12 cellular contexts compared by ENCODE assay signal in genomic region chr13:34369925-34370324, GRCh38.
A peak's percentile ranks its signal among the peaks of the same experiment; 100 is the strongest.
DNase-seq lines count a peak whose midpoint lies in the region; TF ChIP-seq lines count a peak whose summit lies in the region.
"Had no signal": no experiment of that assay in that cellular context is flagged by ENCODE, and none has a peak within 500 bp of the region (broad histone marks: within the 10 kb centered on the region; RNA-seq: fewer than 3 reads in every experiment).

No MANE protein-coding gene starts in this region.

- H3K14ac ChIP-seq in mesenchymal stem cell (ENCODE audit: low read length in 2 of 2): no peak overlapping the region

- H3K36me3 Mint-ChIP-seq in HFFc6 (ENCODE audit: low read depth): peaks cover 4% of the 10 kb centered on the region; the same call in 1 of the 2 replicates
- H3K36me3 Mint-ChIP-seq: CD8-positive, alpha-beta memory T cell had no signal

- peaks cover 0 to 3% of the 10 kb centered on the region in 2 experiments; a peak in 2 of 4 replicates for H3K4me1 ChIP-seq in SK-N-SH (ENCODE audit: control insufficient read depth in 1 of 2, insufficient read depth in 2 of 2, low read depth in 1 of 2, low read length in 1 of 2)
- H3K4me1 ChIP-seq in mesenchymal stem cell (ENCODE audit: control insufficient read depth, insufficient read depth, low read depth, low read length): no peaks in the 10 kb centered on the region
- H3K4me1 ChIP-seq: BLaER1, Caco-2 had no signal

- H3K79me1 ChIP-seq in mesenchymal stem cell (replicated peaks; ENCODE audit: low read length, poor library complexity, severe bottlenecking): no peaks in the 10 kb centered on the region

- no peak overlapping the region for H2BK15ac ChIP-seq in mesenchymal stem cell (ENCODE audit: low read depth, poor library complexity, severe bottlenecking)

- no peak overlapping the region for H3K4me3 Mint-ChIP-seq in HFFc6
- H3K4me3 Mint-ChIP-seq: CD8-positive, alpha-beta memory T cell had no signal

- H3K36me3 ChIP-seq in SK-N-SH (replicated peaks in 1 of 2; ENCODE audit: control insufficient read depth in 1 of 2, insufficient read depth in 2 of 2, low read length in 1 of 2): no peaks in the 10 kb centered on the region
- H3K36me3 ChIP-seq in mesenchymal stem cell (ENCODE audit: control insufficient read depth in 1 of 2, insufficient read depth in 2 of 2, low read depth in 1 of 2, low read length in 2 of 2): no peaks in the 10 kb centered on the region
- H3K36me3 ChIP-seq: BLaER1 had no signal

- TF ChIP-seq EP300 in SK-N-SH (IDR thresholded peaks at IDR 0.05; ENCODE audit: borderline replicate concordance in 1 of 2, low read depth in 1 of 2, low read length in 1 of 2): peak in 1 of 2 experiments; percentile 52; a peak in 1 of 4 replicates

- H3K27me3 Mint-ChIP-seq in HFFc6 (ENCODE audit: insufficient read depth): no peaks in the 10 kb centered on the region

- 28% methylated on average over 1 of the region's 1 CpG for WGBS in SK-N-SH (ENCODE audit: low lambda C conversion rate)
- 19% methylated on average over 1 of the region's 1 CpG for WGBS in mesenchymal stem cell

- H4K91ac ChIP-seq in mesenchymal stem cell (ENCODE audit: low read length): no peak overlapping the region

- no peaks in the 10 kb centered on the region for H3K79me2 ChIP-seq in SK-N-SH (ENCODE audit: insufficient read depth)

- H3K9me3 Mint-ChIP-seq in HFFc6: peaks cover 6% of the 10 kb centered on the region; the same call in 1 of the 2 replicates

- no peak overlapping the region for H3K4me2 ChIP-seq in SK-N-SH
- no peak overlapping the region for H3K4me2 ChIP-seq in mesenchymal stem cell (ENCODE audit: low read length, poor library complexity, severe bottlenecking)
- H3K4me2 ChIP-seq: BLaER1 had no signal

- H3K4me3 ChIP-seq in AG10803 (ENCODE audit: low read length): no peak overlapping the region
- H3K4me3 ChIP-seq in SK-N-SH (ENCODE audit: low read depth in 2 of 2, low read length in 1 of 2): no peak overlapping the region
- no peak overlapping the region for H3K4me3 ChIP-seq in mesenchymal stem cell (ENCODE audit: insufficient read depth in 1 of 2, low read depth in 1 of 2, low read length in 2 of 2)
- H3K4me3 ChIP-seq: BLaER1, GM23248 had no signal

- H3K27ac Mint-ChIP-seq in HFFc6: no peak overlapping the region
- H3K27ac Mint-ChIP-seq: CD8-positive, alpha-beta memory T cell had no signal

- H2BK12ac ChIP-seq in mesenchymal stem cell (ENCODE audit: low read length in 2 of 2): no peak overlapping the region

- H3K9ac ChIP-seq in SK-N-SH (no peak overlapping the region), mesenchymal stem cell (ENCODE audit: low read length) (no peak overlapping the region)
- H3K9ac ChIP-seq: BLaER1, GM23248 had no signal

- TF ChIP-seq CTCF in AG10803 (conservative IDR thresholded peaks at IDR 0.05; ENCODE audit: low read length) (no peak), HFFc6 (IDR thresholded peaks at IDR 0.05) (no peak), SK-N-SH (IDR thresholded peaks at IDR 0.05) (no peak)

- H3K27me3 ChIP-seq in SK-N-SH (ENCODE audit: insufficient read depth) (no peaks in the 10 kb centered on the region), mesenchymal stem cell (ENCODE audit: control insufficient read depth in 1 of 2, insufficient read depth in 1 of 2, low read length in 2 of 2) (no peaks in the 10 kb centered on the region)
- H3K27me3 ChIP-seq: BLaER1 had no signal

- POLR2A ChIA-PET in SK-N-SH (lab: Yijun Ruan, JAX): no interaction called here

- DNase-seq in AG10803 (ENCODE audit: low read depth): peak; percentile 47
- DNase-seq in HFFc6: peak; percentile 27
- DNase-seq in SK-N-SH: no peak
- DNase-seq in mesenchymal stem cell: peak; percentile 36
- DNase-seq in iPS-NIHi7 (ENCODE audit: extremely low spot score): no peak
- DNase-seq in NCI-H748 treated with DMSO at 0.1 percent for 48 hours (lab: John Stamatoyannopoulos, UW): no peak
- DNase-seq in NCI-H146 treated with DMSO at 0.1 percent for 48 hours (lab: John Stamatoyannopoulos, UW; ENCODE audit: unreplicated experiment): no peak
- DNase-seq: Caco-2; CD8-positive, alpha-beta memory T cell; DND-41 had no signal

- no peak overlapping the region for H2AK5ac ChIP-seq in mesenchymal stem cell (ENCODE audit: low read length, severe bottlenecking)

- H2AFZ ChIP-seq in SK-N-SH (ENCODE audit: low read depth): no peak overlapping the region
- no peak overlapping the region for H2AFZ ChIP-seq in mesenchymal stem cell (ENCODE audit: low read depth, low read length)
- H2AFZ ChIP-seq: GM23248 had no signal

- no peak overlapping the region for H2BK120ac ChIP-seq in mesenchymal stem cell (ENCODE audit: low read depth, low read length)

- no peak overlapping the region for H3K4ac ChIP-seq in mesenchymal stem cell (ENCODE audit: low read depth in 1 of 2, low read length in 2 of 2)

- H4K20me1 ChIP-seq in SK-N-SH (ENCODE audit: insufficient read depth): no peaks in the 10 kb centered on the region
- H4K20me1 ChIP-seq: BLaER1 had no signal

- no peaks in the 10 kb centered on the region for H3F3A ChIP-seq in SK-N-SH (replicated peaks; ENCODE audit: insufficient read depth)

- H3K9me3 ChIP-seq in SK-N-SH: no peaks in the 10 kb centered on the region
- no peaks in the 10 kb centered on the region for H3K9me3 ChIP-seq in mesenchymal stem cell (ENCODE audit: control insufficient read depth, low read length)

- TF ChIP-seq RAD21 in SK-N-SH (IDR thresholded peaks at IDR 0.05; ENCODE audit: low read length): no peak

- no peaks in the 10 kb centered on the region for H3K9me2 ChIP-seq in SK-N-SH

- H4K8ac ChIP-seq in mesenchymal stem cell (ENCODE audit: low read length): no peak overlapping the region

- no peak overlapping the region for H2BK5ac ChIP-seq in mesenchymal stem cell (ENCODE audit: low read depth, low read length, poor library complexity, severe bottlenecking)

- peaks cover 19% of the 10 kb centered on the region for H3K4me1 Mint-ChIP-seq in HFFc6 (ENCODE audit: low read depth)
- H3K4me1 Mint-ChIP-seq: CD8-positive, alpha-beta memory T cell had no signal

- CTCF ChIA-PET in SK-N-SH (lab: Yijun Ruan, JAX): no interaction called here

- no peak overlapping the region for H3K18ac ChIP-seq in mesenchymal stem cell (ENCODE audit: low read depth in 1 of 2, low read length in 2 of 2)

- H3K27ac ChIP-seq in SK-N-SH (ENCODE audit: low read depth in 2 of 2, low read length in 1 of 2): no peak overlapping the region
- no peak overlapping the region for H3K27ac ChIP-seq in mesenchymal stem cell (ENCODE audit: low read length, poor library complexity, severe bottlenecking)
- H3K27ac ChIP-seq: BLaER1, GM23248 had no signal

- no peak overlapping the region for H3K23ac ChIP-seq in mesenchymal stem cell (ENCODE audit: low read length in 2 of 2)

TF ChIP-seq in SK-N-SH, 30 proteins besides CTCF, POLR2A, EP300 and RAD21:
- TF ChIP-seq TCF12 (IDR thresholded peaks at IDR 0.05): peak; percentile 69
- TF ChIP-seq JUND (IDR thresholded peaks at IDR 0.05): peak; percentile 13; the same call in 1 of the 2 replicates
- TF ChIP-seq, protein P1, sequence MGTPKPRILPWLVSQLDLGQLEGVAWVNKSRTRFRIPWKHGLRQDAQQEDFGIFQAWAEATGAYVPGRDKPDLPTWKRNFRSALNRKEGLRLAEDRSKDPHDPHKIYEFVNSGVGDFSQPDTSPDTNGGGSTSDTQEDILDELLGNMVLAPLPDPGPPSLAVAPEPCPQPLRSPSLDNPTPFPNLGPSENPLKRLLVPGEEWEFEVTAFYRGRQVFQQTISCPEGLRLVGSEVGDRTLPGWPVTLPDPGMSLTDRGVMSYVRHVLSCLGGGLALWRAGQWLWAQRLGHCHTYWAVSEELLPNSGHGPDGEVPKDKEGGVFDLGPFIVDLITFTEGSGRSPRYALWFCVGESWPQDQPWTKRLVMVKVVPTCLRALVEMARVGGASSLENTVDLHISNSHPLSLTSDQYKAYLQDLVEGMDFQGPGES (IDR thresholded peaks at IDR 0.05; ENCODE audit: low read depth, low read length): no peak
- peak; percentile 33; the same call in 1 of the 2 replicates for TF ChIP-seq FOSL2 (IDR thresholded peaks at IDR 0.05; ENCODE audit: borderline replicate concordance, low read depth)
- TF ChIP-seq PBX3 (IDR thresholded peaks at IDR 0.05): peak; percentile 83
- TF ChIP-seq NFIC (IDR thresholded peaks at IDR 0.05; ENCODE audit: borderline replicate concordance): peak; percentile 36

Comparison
In these comparisons a context has a peak if more than half of its experiments do, and no peak if none do; other contexts are left out.
1. DNase-seq: peak in AG10803 (single experiment), HFFc6 (single experiment) and mesenchymal stem cell (single experiment); none in SK-N-SH (single experiment), iPS-NIHi7 (single experiment), NCI-H748 treated with DMSO at 0.1 percent for 48 hours (single experiment) and NCI-H146 treated with DMSO at 0.1 percent for 48 hours (single experiment).